8 cellular contexts compared by ENCODE assay signal in genomic region chr11:236774-237767, GRCh38. TPM values are rescaled to one million over a fixed set of nuclear protein-coding genes. Genes with fewer than 3 reads are reported as not detected.
A peak's percentile ranks its signal among the peaks of the same experiment; 100 is the strongest.
DNase-seq lines count a peak whose midpoint lies in the region; ATAC-seq and TF ChIP-seq lines count a peak whose summit lies in the region.

Gene PSMD13 (plus strand): TSS chr11:236976. CDS start chr11:237050, 74 bp downstream.

- peak within 1 kb of the TSS; percentile 100 for H3K4me3 ChIP-seq in BLaER1

- peak; percentile 76 for TF ChIP-seq POLR2A in GM19099 (IDR thresholded peaks at IDR 0.05; ENCODE audit: extremely low read depth, insufficient read length, low read depth)

- peak; percentile 95 for DNase-seq in NCI-H69 (lab: John Stamatoyannopoulos, UW)
- peak; percentile 55 to 81 for DNase-seq in activated CD8-positive, alpha-beta memory T cell treated with anti-CD3 and anti-CD28 coated beads for 1 hour (ENCODE audit: extremely low read depth in 1 of 2, low read depth in 1 of 2)
- peak; percentile 74 for DNase-seq in effector CD8-positive, alpha-beta T cell (lab: John Stamatoyannopoulos, UW)
- DNase-seq in lung microvascular endothelial cell (ENCODE audit: low read depth in 2 of 2) = peak; percentile 91 to 93
- peak; percentile 85 to 91 (median 85) for DNase-seq in stimulated activated CD4-positive, alpha-beta T cell treated with anti-CD3 and anti-CD28 coated beads, TNF-alpha, amount 100 ng/mL, for 48 hours (ENCODE audit: low read depth in 3 of 3)

- peaks cover 34% of the 10 kb centered on the region for H3K36me3 ChIP-seq in BLaER1

- peak within 1 kb of the TSS; percentile 97 for H3K4me2 ChIP-seq in BLaER1

- H3K9me3 ChIP-seq in BLaER1 = no peaks in the 10 kb centered on the region

- peak; percentile 88 for ATAC-seq in HG03432 (IDR thresholded peaks at IDR 0.05; ENCODE audit: unreplicated experiment)

- peak within 1 kb of the TSS; percentile 95 for H3K9ac ChIP-seq in BLaER1

- no peaks in the 10 kb centered on the region for H3K27me3 ChIP-seq in BLaER1

- peak within 1 kb of the TSS; percentile 93 for H3K27ac ChIP-seq in BLaER1

- peaks cover 32% of the 10 kb centered on the region for H3K4me1 ChIP-seq in BLaER1

- peaks cover 46% of the 10 kb centered on the region for H4K20me1 ChIP-seq in BLaER1

RNA-seq across cellular contexts. Expression of gene PSMD13, which starts in this region (rescaled TPM):
- total RNA-seq in lung microvascular endothelial cell = 141 and 161 TPM in 2 replicates

Comparison
In these comparisons a context has a peak if more than half of its experiments do, and no peak if none do; other contexts are left out.
1. Peak in every context shown above with its lines: DNase-seq, ATAC-seq, H3K4me3 ChIP-seq and H3K27ac ChIP-seq.